ENCODE assay signal across 22 cellular contexts in genomic region chr6:136115941-136116340, GRCh38.
"Had no signal": no experiment of that assay in that cellular context is flagged by ENCODE, and none has a peak within 500 bp of the region (broad histone marks: within the 10 kb centered on the region; RNA-seq: fewer than 3 reads in every experiment).

No MANE protein-coding gene starts in this region.

- H3K9me3 ChIP-seq: SK-N-SH had no signal

- DNase-seq: Kasumi-1, MM.1S, MV-4-11, NCI-H1048, NCI-H1105, NCI-H1417, NCI-H1436 treated with DMSO at 0.1 percent for 48 hours, NCI-H1694 treated with DMSO at 0.1 percent for 48 hours, NCI-H1930, NCI-H2081, NCI-H2107, NCI-H2227 treated with DMSO at 0.1 percent for 48 hours, NCI-H524, NCI-H526 treated with DMSO at 0.1 percent for 48 hours, NCI-H774, RPMI8226, SHP77, SK-N-SH had no signal

- H3K4me1 Mint-ChIP-seq: IgD-negative memory B cell had no signal

- H3K4me3 Mint-ChIP-seq: IgD-negative memory B cell had no signal

- ATAC-seq: HepG2, K562 had no signal

- H3K27ac ChIP-seq: KMS-11 had no signal

- H3K9ac ChIP-seq: KMS-11, SK-N-SH had no signal

- H3K4me3 ChIP-seq: K562 had no signal

- H3K9me3 Mint-ChIP-seq: IgD-negative memory B cell had no signal

- H3K4me2 ChIP-seq: KMS-11, SK-N-SH had no signal
